ENCODE assay signal across 19 cellular contexts in the genomic region with DNA sequence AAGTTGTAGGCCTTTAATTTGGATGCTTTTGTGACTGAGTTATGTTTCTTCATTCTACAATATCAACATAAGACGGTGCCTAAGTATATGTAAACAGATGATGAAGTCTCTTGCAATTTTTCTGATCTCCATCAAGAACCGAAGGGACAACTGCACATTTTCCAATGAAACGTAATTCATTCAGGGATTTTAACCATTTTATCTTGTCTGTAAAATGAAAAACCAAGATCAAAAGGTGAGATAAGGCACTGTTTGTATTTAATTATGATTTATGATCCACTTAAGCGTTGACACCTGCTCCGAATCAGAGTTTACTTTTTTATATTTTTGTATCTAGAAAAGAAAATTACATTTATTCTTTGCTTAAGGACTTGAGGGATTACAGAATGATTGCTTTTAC.
"Had no signal": no experiment of that assay in that cellular context is flagged by ENCODE, and none has a peak within 500 bp of the region (broad histone marks: within the 10 kb centered on the region; RNA-seq: fewer than 3 reads in every experiment).

No MANE protein-coding gene starts in this region.

- H3K27ac Mint-ChIP-seq: naive thymus-derived CD4-positive, alpha-beta T cell; natural killer cell treated with Interleukin-12 subunit alpha and Interleukin-12 subunit beta and Interleukin-15 and Interleukin-18, amount 100 ng/mL, for 72 hours; stimulated activated naive B cell treated with anti-CD40 and anti-IgM and Interleukin-4, amounts not matched to agents 10 μg/mL and 1 μg/mL and 100 μg/mL, for 72 hours had no signal

- DNase-seq: islet precursor cell; left ventricle myocardium inferior; mucosa of descending colon; naive thymus-derived CD4-positive, alpha-beta T cell; ovary; right cardiac atrium; stimulated activated CD4-positive, alpha-beta T cell treated with anti-CD3 and anti-CD28 coated beads, Interleukin-12 subunit alpha, Interleukin-12 subunit beta, amount 100 ng/mL, for 4 hours; stimulated activated CD4-positive, alpha-beta T cell treated with anti-CD3 and anti-CD28 coated beads, Interleukin-15, amount 100 ng/mL, for 24 hours; stimulated activated CD4-positive, alpha-beta T cell treated with anti-CD3 and anti-CD28 coated beads, Interleukin-2, amount 100 ng/mL, for 24 hours; stimulated activated CD4-positive, alpha-beta T cell treated with anti-CD3 and anti-CD28 coated beads, Interleukin-4, amount 100 ng/mL, for 1 hour; stimulated activated naive B cell treated with anti-CD40 and anti-IgM and Interleukin-4, amounts not matched to agents 10 μg/mL and 1 μg/mL and 100 μg/mL, for 72 hours; stimulated activated naive CD8-positive, alpha-beta T cell treated with anti-CD3 and anti-CD28 coated beads, Interleukin-15, Interleukin-2, amounts not matched to agents 100 U/mL and 50 U/mL, for 24 hours; stomach; testis; thyroid gland; transverse colon; upper lobe of left lung had no signal

- H3K4me1 Mint-ChIP-seq: naive thymus-derived CD4-positive, alpha-beta T cell; stimulated activated naive B cell treated with anti-CD40 and anti-IgM and Interleukin-4, amounts not matched to agents 10 μg/mL and 1 μg/mL and 100 μg/mL, for 72 hours had no signal

- H3K36me3 Mint-ChIP-seq: naive thymus-derived CD4-positive, alpha-beta T cell; natural killer cell treated with Interleukin-12 subunit alpha and Interleukin-12 subunit beta and Interleukin-15 and Interleukin-18, amount 100 ng/mL, for 72 hours; stimulated activated naive B cell treated with anti-CD40 and anti-IgM and Interleukin-4, amounts not matched to agents 10 μg/mL and 1 μg/mL and 100 μg/mL, for 72 hours had no signal

- H3K27me3 Mint-ChIP-seq: naive thymus-derived CD4-positive, alpha-beta T cell; natural killer cell treated with Interleukin-12 subunit alpha and Interleukin-12 subunit beta and Interleukin-15 and Interleukin-18, amount 100 ng/mL, for 72 hours; stimulated activated naive B cell treated with anti-CD40 and anti-IgM and Interleukin-4, amounts not matched to agents 10 μg/mL and 1 μg/mL and 100 μg/mL, for 72 hours had no signal

- H3K4me3 Mint-ChIP-seq: naive thymus-derived CD4-positive, alpha-beta T cell; natural killer cell treated with Interleukin-12 subunit alpha and Interleukin-12 subunit beta and Interleukin-15 and Interleukin-18, amount 100 ng/mL, for 72 hours; stimulated activated naive B cell treated with anti-CD40 and anti-IgM and Interleukin-4, amounts not matched to agents 10 μg/mL and 1 μg/mL and 100 μg/mL, for 72 hours had no signal

- ATAC-seq: mucosa of descending colon; naive thymus-derived CD4-positive, alpha-beta T cell; natural killer cell treated with Interleukin-12 subunit alpha and Interleukin-12 subunit beta and Interleukin-15 and Interleukin-18, amount 100 ng/mL, for 72 hours; right cardiac atrium; sciatic nerve; stimulated activated naive B cell treated with anti-CD40 and anti-IgM and Interleukin-4, amounts not matched to agents 10 μg/mL and 1 μg/mL and 100 μg/mL, for 72 hours; stimulated activated naive CD8-positive, alpha-beta T cell treated with anti-CD3 and anti-CD28 coated beads, Interleukin-15, Interleukin-2, amounts not matched to agents 100 U/mL and 50 U/mL, for 24 hours had no signal
